ENCODE assay signal across 7 cellular contexts in the genomic region with DNA sequence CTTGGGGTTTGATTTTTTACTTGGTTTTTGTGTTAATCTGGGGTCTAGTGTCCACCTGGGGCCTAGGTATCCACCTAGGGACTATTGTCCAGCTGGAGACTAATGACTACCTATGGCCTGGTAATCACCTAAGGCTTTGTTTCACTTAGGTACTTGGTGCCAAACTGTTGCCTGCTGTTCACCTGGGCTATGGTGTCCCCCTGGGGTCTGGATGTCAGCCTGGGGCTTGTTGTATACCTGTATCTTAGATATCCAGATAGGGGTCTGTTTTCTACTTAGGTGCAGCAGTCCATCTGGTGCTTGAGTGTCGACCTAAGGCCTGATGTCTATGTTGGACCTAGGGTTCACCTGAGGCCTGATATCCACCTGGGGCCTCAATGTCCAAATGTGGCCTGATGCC.
A peak's percentile ranks its signal among the peaks of the same experiment; 100 is the strongest.
DNase-seq lines count a peak whose midpoint lies in the region; ATAC-seq and TF ChIP-seq lines count a peak whose summit lies in the region.
"Not testable (repeated sequence)": the region's sequence is repeated elsewhere in the genome, so short reads cannot be mapped to it uniquely, and the experiment has no call there.

No MANE protein-coding gene starts in this region.

- H3K36me3 ChIP-seq in sigmoid colon; aorta (ENCODE audit: control insufficient read depth in 1 of 2, insufficient read depth in 2 of 2, low read length in 1 of 2): not testable (repeated sequence)

- TF ChIP-seq EP300 in sigmoid colon (IDR thresholded peaks at IDR 0.05): not testable (repeated sequence)

- not testable (repeated sequence) for H3K4me3 Mint-ChIP-seq in osteocyte (ENCODE audit: unreplicated experiment)

- H3K36me3 Mint-ChIP-seq in osteocyte (ENCODE audit: unreplicated experiment): not testable (repeated sequence)

- H3K4me1 ChIP-seq in right cardiac atrium (ENCODE audit: control insufficient read depth, insufficient read depth, low read length); sigmoid colon; aorta (ENCODE audit: control insufficient read depth in 1 of 2, insufficient read depth in 2 of 2, low read length in 2 of 2): not testable (repeated sequence)

- peak; percentile 49 for DNase-seq in activated CD8-positive, alpha-beta memory T cell treated with anti-CD3 and anti-CD28 coated beads, Interleukin-2, amount 50 U/mL, for 48 hours
- DNase-seq in left ventricle myocardium superior: peak; percentile 18
- peak in 2 of 3 donors; percentile 12 to 18 for DNase-seq in right cardiac atrium
- peak; percentile 85 for DNase-seq in osteocyte (ENCODE audit: extremely low spot score, unreplicated experiment)
- DNase-seq in sigmoid colon: peak; percentile 21
- DNase-seq in stimulated activated CD8-positive, alpha-beta memory T cell treated with anti-CD3 and anti-CD28 coated beads, Interleukin-4, amount 100 ng/mL, for 48 hours: peak; percentile 25
- peak; percentile 21 to 70 for DNase-seq in aorta

- H3K9me3 ChIP-seq in right cardiac atrium (ENCODE audit: control insufficient read depth, low read length); sigmoid colon; aorta (ENCODE audit: control insufficient read depth, low read length): not testable (repeated sequence)

- H3K4me1 Mint-ChIP-seq in osteocyte (ENCODE audit: unreplicated experiment): not testable (repeated sequence)

- not testable (repeated sequence) for TF ChIP-seq POLR2A in sigmoid colon (IDR thresholded peaks at IDR 0.05)

- no CpG with 5 or more reads among the region's 1 CpG for WGBS in right cardiac atrium
- no CpG with 5 or more reads among the region's 1 CpG for WGBS in sigmoid colon, 2 donors
- WGBS in aorta, 2 donors: no CpG with 5 or more reads among the region's 1 CpG

- ATAC-seq in left ventricle myocardium superior; right cardiac atrium; aorta (ENCODE audit: low FRiP score): not testable (repeated sequence)

- intact Hi-C loops in left ventricle myocardium superior (cut with micrococcal nuclease); right cardiac atrium (cut with DNase I); sigmoid colon (cut with DNase I); aorta (cut with DNase I): not testable (repeated sequence)

- not testable (repeated sequence) for H3K27ac ChIP-seq in right cardiac atrium (ENCODE audit: low read length); sigmoid colon; aorta (ENCODE audit: low read depth in 1 of 2, low read length in 2 of 2)

- not testable (repeated sequence) for H3K27me3 Mint-ChIP-seq in osteocyte (ENCODE audit: unreplicated experiment)

- not testable (repeated sequence) for H3K27me3 ChIP-seq in right cardiac atrium (ENCODE audit: control insufficient read depth, insufficient read depth); sigmoid colon; aorta (ENCODE audit: control insufficient read depth in 1 of 2, insufficient read depth in 2 of 2, low read length in 1 of 2)

- not testable (repeated sequence) for H3K4me3 ChIP-seq in right cardiac atrium (ENCODE audit: low read length); sigmoid colon; aorta (ENCODE audit: low read length in 2 of 2)

- H3K9me3 Mint-ChIP-seq in osteocyte (ENCODE audit: unreplicated experiment): not testable (repeated sequence)

- not testable (repeated sequence) for H3K27ac Mint-ChIP-seq in osteocyte (ENCODE audit: unreplicated experiment)

- not testable (repeated sequence) for TF ChIP-seq CTCF in osteocyte (IDR thresholded peaks at IDR 0.05); sigmoid colon (IDR thresholded peaks at IDR 0.05)

Comparison
In these comparisons a context has a peak if more than half of its experiments do, and no peak if none do; other contexts are left out.
1. DNase-seq: peak in every context shown above with its lines; median percentile 85 in osteocyte; 49 in activated CD8-positive, alpha-beta memory T cell treated with anti-CD3 and anti-CD28 coated beads, Interleukin-2, amount 50 U/mL, for 48 hours; 46 in aorta; 25 in stimulated activated CD8-positive, alpha-beta memory T cell treated with anti-CD3 and anti-CD28 coated beads, Interleukin-4, amount 100 ng/mL, for 48 hours; 21 in sigmoid colon; 18 in left ventricle myocardium superior; 15 in right cardiac atrium.